In the genomic region with DNA sequence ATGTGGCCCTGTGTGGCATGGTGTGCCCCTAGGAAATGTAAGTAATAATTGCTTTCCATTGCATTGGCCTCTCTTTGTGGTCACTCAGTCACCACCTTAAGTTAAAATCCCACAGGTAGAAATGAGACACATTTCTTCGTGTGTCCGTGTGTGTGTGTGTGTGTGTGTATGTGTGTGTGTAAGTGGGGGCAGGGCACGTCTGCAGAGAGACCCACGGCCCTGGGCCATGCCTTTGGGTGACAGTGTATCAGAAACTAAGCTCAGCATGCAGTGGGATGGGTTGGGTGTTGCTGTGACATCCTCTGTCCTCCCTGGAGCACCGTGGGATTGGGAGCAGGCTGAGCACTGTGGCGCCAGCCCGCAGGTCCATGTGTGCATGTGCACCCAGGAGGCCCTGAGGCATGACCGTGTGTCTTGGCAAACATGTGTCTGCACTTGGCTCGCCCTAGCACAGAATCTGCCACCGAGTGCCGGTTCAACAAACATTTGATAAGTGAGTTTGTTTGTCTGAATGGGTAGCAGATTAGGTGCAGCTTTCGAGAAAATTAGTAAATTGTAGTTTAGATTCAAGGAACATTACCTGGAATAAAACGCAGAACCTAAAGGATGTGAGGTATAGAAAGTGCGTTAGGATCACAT, we compare ENCODE assay signal across 26 cellular contexts.
"Had no signal": no experiment of that assay in that cellular context is flagged by ENCODE, and none has a peak within 500 bp of the region (broad histone marks: within the 10 kb centered on the region; RNA-seq: fewer than 3 reads in every experiment).

No MANE protein-coding gene starts in this region.

- H3K9me3 ChIP-seq: SJCRH30 had no signal

- H3K27me3 ChIP-seq: ascending aorta, breast epithelium, SJCRH30 had no signal

- H3K4me3 ChIP-seq: ascending aorta, breast epithelium, SJCRH30, SK-N-MC had no signal

- H3K4me1 ChIP-seq: ascending aorta, breast epithelium, SJCRH30 had no signal

- H3K4me2 ChIP-seq: KMS-11 had no signal

- ATAC-seq: activated CD8-positive, alpha-beta T cell treated with anti-CD3 and anti-CD28 coated beads for 36 hours; Panc1 had no signal

- H3K36me3 ChIP-seq: ascending aorta, breast epithelium, SJCRH30 had no signal

- H3K27ac ChIP-seq: ascending aorta, breast epithelium, KMS-11, SJCRH30, SK-N-MC had no signal

- H3K9ac ChIP-seq: KMS-11 had no signal

- DNase-seq: activated CD4-positive, alpha-beta T cell treated with anti-CD3 and anti-CD28 coated beads, Interleukin-2, amount 10 ng/mL, durations not matched to agents 24 days and 14 days; activated CD4-positive, alpha-beta T cell treated with anti-CD3 and anti-CD28 coated beads, Interleukin-2, amount 50 U/mL, for 4 hours; activated CD8-positive, alpha-beta T cell treated with anti-CD3 and anti-CD28 coated beads for 36 hours; activated gamma-delta T cell; activated naive CD4-positive, alpha-beta T cell treated with Interleukin-2 at 50 U/mL for 16 hours; activated naive CD8-positive, alpha-beta T cell treated with anti-CD3 and anti-CD28 coated beads, Interleukin-2, amount 10 ng/mL, durations not matched to agents 7 days and 5 days; activated T-cell treated with anti-CD3 and anti-CD28 coated beads, Interleukin-2, amount 50 U/mL, for 1 hour; amygdala; caudate nucleus; cerebellar nuclear complex; NCI-H1092 treated with DMSO at 0.1 percent for 48 hours; NCI-H1417; NCI-H146; NCI-H187 treated with DMSO at 0.1 percent for 48 hours; NCI-H2171; NCI-H510A; NCI-H748 treated with DMSO at 0.1 percent for 48 hours; OCI-M1; SHP77; SJCRH30; T1000 had no signal
